Comparison of ENCODE assay signal across 8 cellular contexts in genomic region chr3:119240582-119241434, GRCh38. TPM values are rescaled to one million over a fixed set of nuclear protein-coding genes. Genes with fewer than 3 reads are reported as not detected.
DNase-seq lines count a peak whose midpoint lies in the region; ATAC-seq and TF ChIP-seq lines count a peak whose summit lies in the region.

A gene with protein sequence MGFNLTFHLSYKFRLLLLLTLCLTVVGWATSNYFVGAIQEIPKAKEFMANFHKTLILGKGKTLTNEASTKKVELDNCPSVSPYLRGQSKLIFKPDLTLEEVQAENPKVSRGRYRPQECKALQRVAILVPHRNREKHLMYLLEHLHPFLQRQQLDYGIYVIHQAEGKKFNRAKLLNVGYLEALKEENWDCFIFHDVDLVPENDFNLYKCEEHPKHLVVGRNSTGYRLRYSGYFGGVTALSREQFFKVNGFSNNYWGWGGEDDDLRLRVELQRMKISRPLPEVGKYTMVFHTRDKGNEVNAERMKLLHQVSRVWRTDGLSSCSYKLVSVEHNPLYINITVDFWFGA (minus strand): TSS chr3:119240878. CDS start chr3:119230099, 10,779 bp downstream.

- intact Hi-C loops in lower leg skin (cut with DNase I; ENCODE audit: low total_unique reads): no loop called here

- peak within 1 kb of the TSS; percentile 75 to 99 (median 90) for H3K4me3 Mint-ChIP-seq in CD4-positive, CD25-positive, alpha-beta regulatory T cell

- ATAC-seq in CD4-positive, CD25-positive, alpha-beta regulatory T cell (ENCODE audit: low read depth in 2 of 2): peak; percentile 69 to 72
- ATAC-seq in GM19395 (IDR thresholded peaks at IDR 0.05; ENCODE audit: unreplicated experiment) (peak; percentile 84), HG03521 (IDR thresholded peaks at IDR 0.05; ENCODE audit: unreplicated experiment) (peak; percentile 86)

- DNase-seq in CD4-positive, CD25-positive, alpha-beta regulatory T cell: peak; percentile 51 to 86 (median 64)
- peak; percentile 15 for DNase-seq in NCI-H748 treated with DMSO at 0.1 percent for 48 hours (lab: John Stamatoyannopoulos, UW)
- DNase-seq in activated CD4-positive, alpha-beta T cell treated with anti-CD3 and anti-CD28 coated beads, Interleukin-2, amount 50 U/mL, for 4 hours: peak; percentile 48 to 51
- peak; percentile 79 to 97 for DNase-seq in lower leg skin (ENCODE audit: low spot score in 2 of 2)
- peak; percentile 62 to 64 for DNase-seq in stimulated activated CD4-positive, alpha-beta T cell treated with anti-CD3 and anti-CD28 coated beads, Interleukin-4, amount 100 ng/mL, for 4 hours

- H3K27ac ChIP-seq in CD4-positive, CD25-positive, alpha-beta regulatory T cell (ENCODE audit: insufficient read depth, low read length, poor library complexity, severe bottlenecking): peak within 1 kb of the TSS; percentile 75
- peak within 1 kb of the TSS; percentile 92 for H3K27ac ChIP-seq in duodenal mucosa (ENCODE audit: low read depth, low read length)

- peaks cover 9% of the 10 kb centered on the region for H3K36me3 Mint-ChIP-seq in CD4-positive, CD25-positive, alpha-beta regulatory T cell

- H3K4me1 ChIP-seq in CD4-positive, CD25-positive, alpha-beta regulatory T cell (ENCODE audit: control insufficient read depth, insufficient read depth, low read length, poor library complexity, severe bottlenecking): peaks cover 39% of the 10 kb centered on the region
- peaks cover 9 to 16% of the 10 kb centered on the region in 2 donors for H3K4me1 ChIP-seq in duodenal mucosa (ENCODE audit: control insufficient read depth in 1 of 2, insufficient read depth in 2 of 2, low read length in 2 of 2)

- no peaks in the 10 kb centered on the region for H3K9me3 ChIP-seq in CD4-positive, CD25-positive, alpha-beta regulatory T cell (ENCODE audit: control insufficient read depth in 2 of 2, low read length in 2 of 2)
- H3K9me3 ChIP-seq in duodenal mucosa (ENCODE audit: control insufficient read depth in 1 of 2, low read length in 2 of 2): no peaks in the 10 kb centered on the region

- H3K4me3 ChIP-seq in CD4-positive, CD25-positive, alpha-beta regulatory T cell (ENCODE audit: low read depth, low read length): peak within 1 kb of the TSS; percentile 84
- H3K4me3 ChIP-seq in duodenal mucosa (ENCODE audit: low read depth in 1 of 2, low read length in 2 of 2) (peak within 1 kb of the TSS; percentile 80 to 93), lower leg skin (ENCODE audit: low read depth, poor library complexity, severe bottlenecking) (peak within 1 kb of the TSS; percentile 77)

- peaks cover 23 to 47% (median 32%) of the 10 kb centered on the region in 4 donors for H3K4me1 Mint-ChIP-seq in CD4-positive, CD25-positive, alpha-beta regulatory T cell

- peaks cover 0 to 3% (median 0%) of the 10 kb centered on the region in 7 donors for H3K9me3 Mint-ChIP-seq in CD4-positive, CD25-positive, alpha-beta regulatory T cell

- H3K27me3 ChIP-seq in CD4-positive, CD25-positive, alpha-beta regulatory T cell (ENCODE audit: control insufficient read depth, insufficient read depth, low read length): no peaks in the 10 kb centered on the region
- no peaks in the 10 kb centered on the region for H3K27me3 ChIP-seq in duodenal mucosa (ENCODE audit: control insufficient read depth in 1 of 2, insufficient read depth in 2 of 2, low read length in 2 of 2)

- peak within 1 kb of the TSS; percentile 80 to 86 (median 81) for H3K27ac Mint-ChIP-seq in CD4-positive, CD25-positive, alpha-beta regulatory T cell

- peaks cover 10% of the 10 kb centered on the region for H3K36me3 ChIP-seq in CD4-positive, CD25-positive, alpha-beta regulatory T cell (ENCODE audit: control insufficient read depth, insufficient read depth, low read length)
- H3K36me3 ChIP-seq in duodenal mucosa (ENCODE audit: control insufficient read depth in 1 of 2, insufficient read depth in 2 of 2, low read length in 2 of 2): peaks cover 0 to 10% of the 10 kb centered on the region in 2 donors

- H3K9ac ChIP-seq in duodenal mucosa (ENCODE audit: low read depth in 1 of 2, low read length in 2 of 2): peak within 1 kb of the TSS; percentile 85 to 87

- TF ChIP-seq POLR2A in lower leg skin (IDR thresholded peaks at IDR 0.05): peak in 1 of 2 donors; percentile 55

- 1 to 4% methylated on average over 14 to 51 of the region's 71 CpGs for WGBS in lower leg skin, 2 donors

- H3K27me3 Mint-ChIP-seq in CD4-positive, CD25-positive, alpha-beta regulatory T cell: no peaks in the 10 kb centered on the region

- no peak for TF ChIP-seq CTCF in lower leg skin (IDR thresholded peaks at IDR 0.05)

RNA-seq across cellular contexts. Expression of the gene that starts here (rescaled TPM):
- total RNA-seq in CD4-positive, CD25-positive, alpha-beta regulatory T cell: 13.1 TPM
- 1 to 10 TPM; 6.4 to 8.0 (median 7.3) TPM for polyA plus RNA-seq in CD4-positive, CD25-positive, alpha-beta regulatory T cell
- 10 to 100 TPM; 23.1 to 44.4 (median 38.2) TPM for total RNA-seq in lower leg skin

Comparison
In these comparisons a context has a peak if more than half of its experiments do, and no peak if none do; other contexts are left out.
1. Peak in every context shown above with its lines: DNase-seq, ATAC-seq, H3K4me3 ChIP-seq and H3K27ac ChIP-seq.
2. DNase-seq: peak in every context shown above with its lines; median percentile 88 in lower leg skin; 64 in CD4-positive, CD25-positive, alpha-beta regulatory T cell; 63 in stimulated activated CD4-positive, alpha-beta T cell treated with anti-CD3 and anti-CD28 coated beads, Interleukin-4, amount 100 ng/mL, for 4 hours; 50 in activated CD4-positive, alpha-beta T cell treated with anti-CD3 and anti-CD28 coated beads, Interleukin-2, amount 50 U/mL, for 4 hours; 15 in NCI-H748 treated with DMSO at 0.1 percent for 48 hours.